Comparison of ENCODE assay signal across 22 cellular contexts in genomic region chr9:87594662-87595061, GRCh38.
DNase-seq lines count a peak whose midpoint lies in the region; ATAC-seq and TF ChIP-seq lines count a peak whose summit lies in the region.
"Had no signal": no experiment of that assay in that cellular context is flagged by ENCODE, and none has a peak within 500 bp of the region (broad histone marks: within the 10 kb centered on the region; RNA-seq: fewer than 3 reads in every experiment).

No MANE protein-coding gene starts in this region.

- no peak overlapping the region; the same call in 1 of the 2 replicates for H3K23ac ChIP-seq in IMR-90 (ENCODE audit: low read depth, low read length)

- H2BK120ac ChIP-seq in IMR-90 (ENCODE audit: low read depth, low read length), result peak overlapping the region; percentile 67

- no peak overlapping the region for H3K56ac ChIP-seq in IMR-90 (ENCODE audit: extremely low read depth, insufficient read depth, low read length)

- peak overlapping the region; percentile 17; the same call in 1 of the 2 replicates for H3K18ac ChIP-seq in IMR-90 (ENCODE audit: low read depth, low read length)

- BruUV-seq in IMR-90 (replicated peaks; lab: Mats Ljungman, UMichigan), result no TSS peak

- peak overlapping the region in 1 of 2 experiments; percentile 50; a peak in 3 of 4 replicates for H4K8ac ChIP-seq in IMR-90 (ENCODE audit: low read depth in 2 of 2, low read length in 2 of 2)

- no peak overlapping the region for H2BK15ac ChIP-seq in IMR-90 (ENCODE audit: low read depth, low read length)

- H4K91ac ChIP-seq in IMR-90 (ENCODE audit: insufficient read depth, low read depth, low read length), result peak overlapping the region; percentile 15; the same call in 1 of the 2 replicates

- CTCF ChIA-PET in IMR-90 (lab: Yijun Ruan, JAX), result no interaction called here

- POLR2A ChIA-PET in IMR-90 (lab: Charles Lee; ENCODE audit: unreplicated experiment), result no interaction called here

- no peaks in the 10 kb centered on the region for H3K79me1 ChIP-seq in IMR-90 (ENCODE audit: low read depth in 1 of 2, low read length in 2 of 2)

- no peak for DNase-seq in IMR-90
- DNase-seq in mucosa of descending colon, result no peak
- DNase-seq in MV-4-11 (lab: John Stamatoyannopoulos, UW), result no peak
- no peak for DNase-seq in middle frontal gyrus (ENCODE audit: extremely low spot score, low spot score)
- DNase-seq in D341Med (ENCODE audit: low spot score), result no peak
- no peak for DNase-seq in activated CD4-positive, alpha-beta T cell treated with anti-CD3 and anti-CD28 coated beads for 48 hours
- DNase-seq: activated CD4-positive, alpha-beta T cell treated with anti-CD3 and anti-CD28 coated beads, Interleukin-2, amount 50 U/mL, for 1 hour; activated CD8-positive, alpha-beta memory T cell treated with anti-CD3 and anti-CD28 coated beads, Interleukin-2, amount 50 U/mL, for 4 hours; activated effector memory CD4-positive, alpha-beta T cell treated with Interleukin-2 at 50 U/mL for 16 hours; activated naive CD8-positive, alpha-beta T cell treated with anti-CD3 and anti-CD28 coated beads, Interleukin-2, amount 50 U/mL, for 24 hours; DMS 273 treated with DMSO at 0.1 percent for 48 hours; mammary epithelial cell; NCI-H146; NCI-H774; OCI-M1; Right ventricle myocardium superior; stimulated activated CD4-positive, alpha-beta T cell treated with anti-CD3 and anti-CD28 coated beads, Interleukin-4, amount 100 ng/mL, for 1 hour; stimulated activated naive CD8-positive, alpha-beta T cell treated with anti-CD3 and anti-CD28 coated beads, Interleukin-15, amount 100 ng/mL, for 72 hours had no signal

- no peak overlapping the region; the same call in 1 of the 2 replicates for H2BK20ac ChIP-seq in IMR-90 (ENCODE audit: low read depth, low read length)

- H2AK5ac ChIP-seq in IMR-90 (ENCODE audit: low read depth, low read length), result 0 out of 2 replicates have a peak overlapping the region, but pooled peaks have one; percentile 4

- H2AFZ ChIP-seq in IMR-90 (replicated peaks; ENCODE audit: low read length, poor library complexity), result peak overlapping the region; percentile 1

- H3K9me3 ChIP-seq in IMR-90 (ENCODE audit: control insufficient read depth, insufficient read depth, low read length) (no peaks in the 10 kb centered on the region), esophagus (ENCODE audit: control insufficient read depth in 2 of 2, insufficient read depth in 1 of 2, low read depth in 1 of 2, low read length in 1 of 2) (no peaks in the 10 kb centered on the region), mucosa of descending colon (no peaks in the 10 kb centered on the region), stomach smooth muscle (ENCODE audit: control insufficient read depth in 2 of 2, low read length in 2 of 2) (no peaks in the 10 kb centered on the region)

- no peak overlapping the region for H3K4me2 ChIP-seq in IMR-90 (ENCODE audit: low read depth, low read length)

- H3K36me3 ChIP-seq in IMR-90 (ENCODE audit: control insufficient read depth, insufficient read depth, low read length), result no peaks in the 10 kb centered on the region
- no peaks in the 10 kb centered on the region for H3K36me3 ChIP-seq in esophagus (ENCODE audit: control insufficient read depth in 2 of 2, insufficient read depth in 2 of 2, low read length in 1 of 2)
- no peaks in the 10 kb centered on the region for H3K36me3 ChIP-seq in mucosa of descending colon (ENCODE audit: low read depth)
- no peaks in the 10 kb centered on the region for H3K36me3 ChIP-seq in stomach smooth muscle (ENCODE audit: control insufficient read depth in 2 of 2, insufficient read depth in 2 of 2, low read length in 2 of 2)

- H3K27me3 ChIP-seq in IMR-90 (ENCODE audit: control insufficient read depth, insufficient read depth, low read length), result no peaks in the 10 kb centered on the region; the same call in 1 of the 2 replicates
- no peaks in the 10 kb centered on the region for H3K27me3 ChIP-seq in esophagus (ENCODE audit: control insufficient read depth in 1 of 2, insufficient read depth in 2 of 2, low read length in 2 of 2)
- no peaks in the 10 kb centered on the region for H3K27me3 ChIP-seq in stomach smooth muscle (ENCODE audit: control insufficient read depth in 1 of 2, insufficient read depth in 2 of 2, low read length in 2 of 2)

- intact Hi-C loops in IMR-90 (cut with micrococcal nuclease), result no loop called here
- intact Hi-C loops in mucosa of descending colon (cut with DNase I, micrococcal nuclease), result no loop called here

- TF ChIP-seq POLR2A in IMR-90 (IDR thresholded peaks at IDR 0.05; ENCODE audit: low read depth, low read length), result no peak

- H3K14ac ChIP-seq in IMR-90 (replicated peaks; ENCODE audit: low read depth, low read length), result 0 out of 2 replicates have a peak overlapping the region, but pooled peaks have one; percentile 53

- no peak for TF ChIP-seq RAD21 in IMR-90 (IDR thresholded peaks at IDR 0.05; ENCODE audit: low read length)

- ATAC-seq in IMR-90 (ENCODE audit: low read depth) (no peak), mucosa of descending colon (peak; percentile 63)
- ATAC-seq: activated naive CD8-positive, alpha-beta T cell treated with anti-CD3 and anti-CD28 coated beads, Interleukin-2, amount 50 U/mL, for 24 hours; stimulated activated naive CD8-positive, alpha-beta T cell treated with anti-CD3 and anti-CD28 coated beads, Interleukin-15, amount 100 ng/mL, for 72 hours had no signal

- H3K27ac ChIP-seq in IMR-90 (ENCODE audit: insufficient read depth, low read length) (peak overlapping the region; percentile 27; the same call in 1 of the 2 replicates), esophagus (ENCODE audit: low read depth in 2 of 2, low read length in 1 of 2) (peak overlapping the region; percentile 26 to 49), stomach smooth muscle (ENCODE audit: low read length) (peak overlapping the region; percentile 89)
- H3K27ac ChIP-seq: C4-2B, HL-60 had no signal

- H4K20me1 ChIP-seq in IMR-90 (ENCODE audit: insufficient read depth, low read length), result no peaks in the 10 kb centered on the region

- dilution Hi-C loops in IMR-90 (cut with HindIII; ENCODE audit: low sequenced_read_pairs, unreplicated experiment), result no loop called here

- no peak overlapping the region for H2AK9ac ChIP-seq in IMR-90 (replicated peaks; ENCODE audit: low read depth, low read length, poor library complexity)

- peaks cover 6% of the 10 kb centered on the region; the same call in 1 of the 2 replicates for H3K4me1 ChIP-seq in IMR-90 (ENCODE audit: control insufficient read depth, insufficient read depth, low read length)
- peaks cover 3 to 9% of the 10 kb centered on the region in 2 donors for H3K4me1 ChIP-seq in esophagus (ENCODE audit: control insufficient read depth in 2 of 2, insufficient read depth in 2 of 2, low read length in 1 of 2)
- H3K4me1 ChIP-seq in mucosa of descending colon (ENCODE audit: low read depth), result peaks cover 7% of the 10 kb centered on the region
- peaks cover 75% of the 10 kb centered on the region for H3K4me1 ChIP-seq in stomach smooth muscle (ENCODE audit: control insufficient read depth, insufficient read depth, low read length)

- H3K4me3 ChIP-seq in IMR-90 (ENCODE audit: insufficient read depth, low read depth, low read length), result no peak overlapping the region
- H3K4me3 ChIP-seq in esophagus (ENCODE audit: low read depth in 1 of 2, low read length in 2 of 2), result no peak overlapping the region
- no peak overlapping the region for H3K4me3 ChIP-seq in mucosa of descending colon
- no peak overlapping the region for H3K4me3 ChIP-seq in stomach smooth muscle (ENCODE audit: low read length in 2 of 2)

- H3K9me1 ChIP-seq in IMR-90 (ENCODE audit: insufficient read depth, low read length), result 0 out of 2 replicates have a peak, but pooled peaks cover 4% of the 10 kb centered on the region

- TF ChIP-seq CTCF in IMR-90 (conservative IDR thresholded peaks at IDR 0.05; ENCODE audit: low read depth, low read length), result no peak
- no peak for TF ChIP-seq CTCF in mucosa of descending colon (IDR thresholded peaks at IDR 0.05)

- H2BK5ac ChIP-seq in IMR-90 (ENCODE audit: low read depth, low read length, poor library complexity, severe bottlenecking), result peak overlapping the region; percentile 35

- in situ Hi-C loops in IMR-90 (cut with MboI; ENCODE audit: low sequenced_read_pairs), result no loop called here

- no peak overlapping the region; the same call in 1 of the 2 replicates for H3K9ac ChIP-seq in IMR-90 (ENCODE audit: low read depth, low read length)
- H3K9ac ChIP-seq in stomach smooth muscle (ENCODE audit: low read length in 2 of 2), result peak overlapping the region; percentile 34 to 51

- H3K4ac ChIP-seq in IMR-90 (ENCODE audit: low read depth, low read length), result peak overlapping the region; percentile 43; the same call in 1 of the 2 replicates

- no peak overlapping the region for H4K5ac ChIP-seq in IMR-90 (ENCODE audit: low read depth, low read length)

TF ChIP-seq in IMR-90, 13 proteins besides CTCF, POLR2A, EP300 and RAD21:
- no peak for TF ChIP-seq SMC3 (IDR thresholded peaks at IDR 0.05; ENCODE audit: low read depth, low read length)
- TF ChIP-seq MXI1 (IDR thresholded peaks at IDR 0.05; ENCODE audit: borderline replicate concordance, low read depth, low read length), result no peak

Comparison
In these comparisons a context has a peak if more than half of its experiments do, and no peak if none do; other contexts are left out.
1. H3K27ac ChIP-seq: peak in every context shown above with its lines; median percentile 89 in stomach smooth muscle; 38 in esophagus; 27 in IMR-90.